In the genomic region with DNA sequence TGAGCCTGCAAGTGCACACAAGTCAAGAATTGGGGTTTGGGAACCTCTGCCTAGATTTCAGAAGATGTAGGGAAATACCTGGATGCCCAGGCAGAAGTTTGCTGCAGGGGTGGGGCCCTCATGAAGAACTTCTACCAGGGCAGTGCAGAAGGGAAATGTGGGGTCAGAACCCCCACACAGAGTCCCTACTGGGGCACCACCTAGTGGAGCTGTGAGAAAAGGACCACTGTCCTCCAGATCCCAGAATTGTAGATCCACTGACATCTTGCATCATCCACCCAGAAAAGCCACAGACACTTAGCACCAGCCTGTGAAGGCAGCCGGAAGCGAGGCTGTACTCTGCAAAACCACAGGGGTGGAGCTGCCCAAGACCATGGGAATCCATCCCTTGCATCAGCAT, we compare ENCODE assay signal across 8 cellular contexts. TPM values are rescaled to one million over a fixed set of nuclear protein-coding genes. Genes with fewer than 3 reads are reported as not detected.
DNase-seq lines count a peak whose midpoint lies in the region; ATAC-seq and TF ChIP-seq lines count a peak whose summit lies in the region.
"Not testable (repeated sequence)": the region's sequence is repeated elsewhere in the genome, so short reads cannot be mapped to it uniquely, and the experiment has no call there.

No MANE protein-coding gene starts in this region.

- ATAC-seq in stimulated activated effector memory CD8-positive, alpha-beta T cell treated with anti-CD3 and anti-CD28 coated beads, Interleukin-12 subunit alpha, Interleukin-12 subunit beta, amount 100 ng/mL, for 72 hours: not testable (repeated sequence)

- DNase-seq in EL (peak; percentile 1), HT1080 (ENCODE audit: low read depth) (peak; percentile 18), NB4 (ENCODE audit: low read depth) (peak; percentile 25), WERI-Rb-1 (peak; percentile 9), immature natural killer cell (peak; percentile 1 to 52 (median 43))
- not testable (repeated sequence) for DNase-seq in PC-9; stimulated activated effector memory CD8-positive, alpha-beta T cell treated with anti-CD3 and anti-CD28 coated beads, Interleukin-12 subunit alpha, Interleukin-12 subunit beta, amount 100 ng/mL, for 72 hours (ENCODE audit: low spot score in 2 of 2)

- peaks cover 1 to 22% of the 10 kb centered on the region in 2 donors for H3K4me1 Mint-ChIP-seq in immature natural killer cell
- not testable (repeated sequence) for H3K4me1 Mint-ChIP-seq in stimulated activated effector memory CD8-positive, alpha-beta T cell treated with anti-CD3 and anti-CD28 coated beads, Interleukin-12 subunit alpha, Interleukin-12 subunit beta, amount 100 ng/mL, for 72 hours

- CTCF ChIA-PET in PC-9 (lab: Charles Lee): not testable (repeated sequence)

- not testable (repeated sequence) for H3F3A ChIP-seq in PC-9 (ENCODE audit: insufficient read depth, low read depth)

- not testable (repeated sequence) for H3K4me1 ChIP-seq in PC-9 (replicated peaks; ENCODE audit: insufficient read depth)

- not testable (repeated sequence) for H3K9me2 ChIP-seq in PC-9 (ENCODE audit: insufficient read depth)

- TF ChIP-seq POLR2A in NB4 (IDR thresholded peaks at IDR 0.05; ENCODE audit: extremely low read depth, insufficient read length): not testable (repeated sequence)

- H3K27me3 ChIP-seq in PC-9 (ENCODE audit: insufficient read depth, low read depth); WERI-Rb-1 (ENCODE audit: insufficient read depth, low read depth, severe bottlenecking): not testable (repeated sequence)

- TF ChIP-seq CTCF in C4-2B (conservative IDR thresholded peaks at IDR 0.05): peak; percentile 12; the same call in 1 of the 2 replicates
- TF ChIP-seq CTCF in NB4 (IDR thresholded peaks at IDR 0.05; ENCODE audit: low read depth, low read length); PC-9 (conservative IDR thresholded peaks at IDR 0.05); WERI-Rb-1 (IDR thresholded peaks at IDR 0.05; ENCODE audit: low read depth, low read length): not testable (repeated sequence)

- peak overlapping the region in 4 of 6 donors; percentile 17 to 88 (median 61) for H3K27ac Mint-ChIP-seq in immature natural killer cell
- peak overlapping the region; percentile 26 for H3K27ac Mint-ChIP-seq in stimulated activated effector memory CD8-positive, alpha-beta T cell treated with anti-CD3 and anti-CD28 coated beads, Interleukin-12 subunit alpha, Interleukin-12 subunit beta, amount 100 ng/mL, for 72 hours

- H4K20me1 ChIP-seq in PC-9 (ENCODE audit: insufficient read depth): not testable (repeated sequence)

- H3K36me3 ChIP-seq in PC-9 (ENCODE audit: low read depth); WERI-Rb-1: not testable (repeated sequence)

- H3K27ac ChIP-seq in C4-2B, PC-9, WERI-Rb-1: not testable (repeated sequence)

- intact Hi-C loops in PC-9 (cut with micrococcal nuclease; ENCODE audit: unreplicated experiment): not testable (repeated sequence)

- POLR2A ChIA-PET in PC-9 (lab: Charles Lee; ENCODE audit: unreplicated experiment): not testable (repeated sequence)

- not testable (repeated sequence) for BruUV-seq in PC-9 (replicated peaks; lab: Mats Ljungman, UMichigan)

- H3K27me3 Mint-ChIP-seq in immature natural killer cell (ENCODE audit: low read depth in 3 of 3): not testable (repeated sequence)

- H3K36me3 Mint-ChIP-seq in immature natural killer cell; stimulated activated effector memory CD8-positive, alpha-beta T cell treated with anti-CD3 and anti-CD28 coated beads, Interleukin-12 subunit alpha, Interleukin-12 subunit beta, amount 100 ng/mL, for 72 hours: not testable (repeated sequence)

- H3K4me2 ChIP-seq in PC-9: not testable (repeated sequence)

- 0 out of 2 replicates have a peak overlapping the region, but pooled peaks have one; percentile 11 for H2AFZ ChIP-seq in PC-9

- H3K4me3 ChIP-seq in NB4 (ENCODE audit: low read depth, low read length); PC-9; WERI-Rb-1 (ENCODE audit: low read depth, low read length): not testable (repeated sequence)

- H3K79me2 ChIP-seq in PC-9 (ENCODE audit: low read depth): not testable (repeated sequence)

- not testable (repeated sequence) for H3K9me3 ChIP-seq in PC-9 (ENCODE audit: insufficient read depth, low read depth); WERI-Rb-1 (ENCODE audit: severe bottlenecking)

- H3K9me3 Mint-ChIP-seq in immature natural killer cell: peaks cover 6 to 21% (median 11%) of the 10 kb centered on the region in 6 donors
- peaks cover 14% of the 10 kb centered on the region for H3K9me3 Mint-ChIP-seq in stimulated activated effector memory CD8-positive, alpha-beta T cell treated with anti-CD3 and anti-CD28 coated beads, Interleukin-12 subunit alpha, Interleukin-12 subunit beta, amount 100 ng/mL, for 72 hours

- peak overlapping the region in 1 of 5 donors; percentile 53 for H3K4me3 Mint-ChIP-seq in immature natural killer cell
- H3K4me3 Mint-ChIP-seq in stimulated activated effector memory CD8-positive, alpha-beta T cell treated with anti-CD3 and anti-CD28 coated beads, Interleukin-12 subunit alpha, Interleukin-12 subunit beta, amount 100 ng/mL, for 72 hours: not testable (repeated sequence)

RNA-seq across cellular contexts. Expression of gene SLC25A40, which starts 50.8 kb away (rescaled TPM):
- 7.6 and 7.9 TPM in 2 replicates for total RNA-seq in HT1080 (2014; rRNA removed; shearing (Covaris generic))
- 14.8 and 18.1 TPM in 2 replicates for polyA plus RNA-seq in HT1080 (2015; cell fraction: cytosol; rRNA removed)
- 39.2 and 64.1 TPM in 2 replicates for polyA plus RNA-seq in HT1080 (2015; cell fraction: nucleus; rRNA removed)
- total RNA-seq in PC-9 (2021): 33.5 and 47.7 TPM in 2 replicates
- 10 to 100 TPM in 2 of 3 donors, 1 to 10 TPM in 1; 9.5 to 21.0 (median 10.4) TPM for polyA plus RNA-seq in immature natural killer cell

RNA-seq across cellular contexts. Expression of gene DBF4, which starts 50.9 kb away (rescaled TPM):
- 71.2 and 80.1 TPM in 2 replicates for total RNA-seq in HT1080 (2014; rRNA removed; shearing (Covaris generic))
- polyA plus RNA-seq in HT1080 (2015; cell fraction: cytosol; rRNA removed): 36.6 and 46.8 TPM in 2 replicates
- 31.6 and 33.1 TPM in 2 replicates for polyA plus RNA-seq in HT1080 (2015; cell fraction: nucleus; rRNA removed)
- 47.9 and 52.7 TPM in 2 replicates for total RNA-seq in PC-9 (2021)
- 10 to 100 TPM; 15.9 to 37.3 (median 23.4) TPM for polyA plus RNA-seq in immature natural killer cell
